8 cellular contexts compared by ENCODE assay signal in the genomic region with DNA sequence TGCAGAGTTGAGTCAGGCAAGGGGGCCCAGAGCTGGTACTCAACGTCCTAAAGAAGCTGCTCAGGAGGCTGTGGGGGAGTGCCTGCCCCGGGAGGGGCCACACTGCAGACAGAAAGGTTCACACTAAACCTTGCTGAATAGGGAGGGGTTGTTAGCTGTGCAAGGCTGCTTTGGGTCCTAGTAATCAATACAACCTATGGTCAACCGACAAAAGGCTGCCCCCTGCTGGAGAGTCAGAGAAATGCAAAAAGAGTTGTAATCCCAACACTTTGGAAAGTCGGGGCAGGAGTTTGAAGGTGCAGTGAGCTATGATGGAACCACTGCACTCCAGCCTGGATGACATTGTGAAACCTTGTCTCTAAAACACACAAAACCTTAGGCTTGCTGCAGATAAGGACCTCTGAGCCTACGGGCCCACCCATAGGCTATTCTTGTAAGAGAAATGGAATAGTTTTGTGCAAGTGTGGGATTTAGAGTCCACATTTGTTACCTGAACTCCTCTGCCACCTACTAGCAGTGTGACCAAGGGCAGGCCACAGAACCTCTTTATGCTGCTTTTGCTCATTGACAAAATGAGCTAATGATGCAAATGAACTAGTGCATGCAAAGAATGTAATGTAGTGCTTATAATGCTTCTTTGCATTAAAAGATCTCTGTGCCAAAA.
DNase-seq lines count a peak whose midpoint lies in the region; ATAC-seq and TF ChIP-seq lines count a peak whose summit lies in the region.

No MANE protein-coding gene starts in this region.

- ATAC-seq in HG03108 (IDR thresholded peaks at IDR 0.05; ENCODE audit: unreplicated experiment) = no peak

- H3K4me3 Mint-ChIP-seq in chondrocyte (ENCODE audit: unreplicated experiment) = no peak overlapping the region

- no peaks in the 10 kb centered on the region for H3K27me3 ChIP-seq in liver (ENCODE audit: control insufficient read depth in 4 of 4, insufficient read depth in 4 of 4, low read length in 3 of 4)

- peak; percentile 83 to 90 for TF ChIP-seq RAD21 in liver (IDR thresholded peaks at IDR 0.05)

- no peak overlapping the region for H3K27ac Mint-ChIP-seq in chondrocyte (ENCODE audit: unreplicated experiment)

- TF ChIP-seq CTCF in chondrocyte (IDR thresholded peaks at IDR 0.05) (peak; percentile 95), liver (IDR thresholded peaks at IDR 0.05; ENCODE audit: low read depth, low read length, missing input control) (peak; percentile 80)

- no peaks in the 10 kb centered on the region for H3K27me3 Mint-ChIP-seq in chondrocyte (ENCODE audit: low read depth)

- no peak overlapping the region for H3K27ac ChIP-seq in liver (ENCODE audit: low read depth in 1 of 2, low read length in 2 of 2)

- no peak overlapping the region for H3K9ac ChIP-seq in liver (ENCODE audit: low read depth in 1 of 2, low read length in 2 of 2)

- H3K9me3 Mint-ChIP-seq in chondrocyte (ENCODE audit: low read depth) = no peaks in the 10 kb centered on the region

- DNase-seq in EH (ENCODE audit: low read depth) (peak; percentile 65), HCEC 1CT (peak; percentile 53), NCI-H2196 (lab: John Stamatoyannopoulos, UW; ENCODE audit: unreplicated experiment) (peak; percentile 60), chondrocyte (ENCODE audit: low spot score) (no peak)
- DNase-seq in activated CD4-positive, alpha-beta T cell treated with anti-CD3 and anti-CD28 coated beads for 24 hours (ENCODE audit: low read depth in 2 of 2) = peak; percentile 55 to 60
- DNase-seq in stimulated activated CD8-positive, alpha-beta memory T cell treated with anti-CD3 and anti-CD28 coated beads, Interleukin-12 subunit alpha, Interleukin-12 subunit beta, amount 100 ng/mL, for 4 hours (ENCODE audit: low read depth) = peak; percentile 17

- H3K4me3 ChIP-seq in liver (ENCODE audit: low read depth in 1 of 3, low read length in 3 of 3) = no peak overlapping the region

- 16% methylated on average over 5 of the region's 5 CpGs for WGBS in liver

- H3K9me3 ChIP-seq in liver (ENCODE audit: control insufficient read depth in 4 of 4, low read length in 3 of 4) = no peaks in the 10 kb centered on the region

- no peaks in the 10 kb centered on the region for H3K4me1 Mint-ChIP-seq in chondrocyte (ENCODE audit: low read depth)

- H3K4me1 ChIP-seq in liver (ENCODE audit: control insufficient read depth in 4 of 4, insufficient read depth in 4 of 4, low read length in 3 of 4) = no peaks in the 10 kb centered on the region

- H3K36me3 ChIP-seq in liver (ENCODE audit: control insufficient read depth in 4 of 4, insufficient read depth in 3 of 4, low read depth in 1 of 4, low read length in 3 of 4) = peaks cover 0 to 9% (median 0%) of the 10 kb centered on the region in 4 donors

- peaks cover 19% of the 10 kb centered on the region for H3K36me3 Mint-ChIP-seq in chondrocyte (ENCODE audit: low read depth)

TF ChIP-seq in liver, 16 proteins besides CTCF, POLR2A, EP300 and RAD21:
- TF ChIP-seq HNF4A (conservative IDR thresholded peaks at IDR 0.05) (peak in 1 of 2 donors; percentile 7), FOXA2 (IDR thresholded peaks at IDR 0.05) (no peak)
